Comparison of ENCODE assay signal across 1 cellular context in genomic region chr11:15711311-15711710, GRCh38.
TF ChIP-seq lines count a peak whose summit lies in the region.

No MANE protein-coding gene starts in this region.

TF ChIP-seq in IMR-90, 13 proteins besides CTCF, POLR2A, EP300 and RAD21 (continued from another document):
- no peak for TF ChIP-seq ELK1 (IDR thresholded peaks at IDR 0.05; ENCODE audit: borderline replicate concordance, low read depth, low read length)
